In genomic region chr19:58476498-58477015, GRCh38 we compare ENCODE assay signal across 8 cellular contexts. TPM values are rescaled to one million over a fixed set of nuclear protein-coding genes. Genes with fewer than 3 reads are reported as not detected.
DNase-seq lines count a peak whose midpoint lies in the region.

No MANE protein-coding gene starts in this region.

- H3K27me3 ChIP-seq in NT2/D1 (ENCODE audit: insufficient read depth, insufficient read length) (no peaks in the 10 kb centered on the region), mononuclear cell (ENCODE audit: insufficient read depth, low read length) (no peaks in the 10 kb centered on the region)

- H3K4me1 ChIP-seq in NT2/D1 (ENCODE audit: insufficient read depth, insufficient read length) (peaks cover 9% of the 10 kb centered on the region), mononuclear cell (ENCODE audit: insufficient read depth, low read length) (peaks cover 18% of the 10 kb centered on the region)

- H3K4me3 ChIP-seq in NT2/D1 (ENCODE audit: insufficient read length, low read depth) = peak overlapping the region; percentile 74
- H3K4me3 ChIP-seq in mononuclear cell (ENCODE audit: low read length) = peak overlapping the region; percentile 61

- peak overlapping the region; percentile 95 for H3K9ac ChIP-seq in NT2/D1 (ENCODE audit: insufficient read length, low read depth)

- DNase-seq in NCI-H748 (lab: John Stamatoyannopoulos, UW; ENCODE audit: unreplicated experiment) = peak; percentile 55
- no peak for DNase-seq in NCI-H748 treated with DMSO at 0.1 percent for 48 hours (lab: John Stamatoyannopoulos, UW)
- DNase-seq in NT2/D1 (ENCODE audit: low read depth, low spot score) = no peak
- DNase-seq in dermis blood vessel endothelial cell = peak; percentile 12
- DNase-seq in NCI-H2107 treated with DMSO at 0.1 percent for 48 hours (lab: John Stamatoyannopoulos, UW; ENCODE audit: unreplicated experiment) = no peak
- DNase-seq in NCI-H2107 (lab: John Stamatoyannopoulos, UW) = no peak
- no peak for DNase-seq in SKM-1 treated with dmso at 0.1 percent for 144 hours (lab: John Stamatoyannopoulos, UW; ENCODE audit: unreplicated experiment)

- peaks cover 40% of the 10 kb centered on the region for H3K36me3 ChIP-seq in NT2/D1 (ENCODE audit: insufficient read depth, insufficient read length, low read length)

- H3K9me3 ChIP-seq in NT2/D1 (ENCODE audit: insufficient read depth, low read length) = no peaks in the 10 kb centered on the region
- H3K9me3 ChIP-seq in mononuclear cell (ENCODE audit: low read depth, low read length) = no peaks in the 10 kb centered on the region

RNA-seq across cellular contexts. Expression of gene ZNF446, which starts 0.4 kb away (rescaled TPM):
- total RNA-seq in dermis blood vessel endothelial cell (7.1 and 7.6 TPM in 2 replicates), mononuclear cell (5.5 TPM)

RNA-seq across cellular contexts. Expression of gene ZNF324, which starts 9.7 kb away (rescaled TPM):
- total RNA-seq in dermis blood vessel endothelial cell (13.1 and 18.5 TPM in 2 replicates), mononuclear cell (19.2 TPM)

RNA-seq across cellular contexts. Expression of gene ZNF324B, which starts 25.1 kb away (rescaled TPM):
- total RNA-seq in dermis blood vessel endothelial cell (7.8 and 8.2 TPM in 2 replicates), mononuclear cell (3.6 TPM)

RNA-seq across cellular contexts. Expression of gene SLC27A5, which starts 35.2 kb away (rescaled TPM):
- 3.7 and 4.1 TPM in 2 replicates for total RNA-seq in dermis blood vessel endothelial cell
- 1.9 TPM for total RNA-seq in mononuclear cell

RNA-seq across cellular contexts. Expression of gene ZNF132, which starts 36.6 kb away (rescaled TPM):
- total RNA-seq in dermis blood vessel endothelial cell (7.5 and 7.6 TPM in 2 replicates), mononuclear cell (1.9 TPM)

Comparison
In these comparisons a context has a peak if more than half of its experiments do, and no peak if none do; other contexts are left out.
1. DNase-seq: peak in NCI-H748 (single experiment) and dermis blood vessel endothelial cell (single experiment); none in NCI-H748 treated with DMSO at 0.1 percent for 48 hours (single experiment), NT2/D1 (single experiment), NCI-H2107 treated with DMSO at 0.1 percent for 48 hours (single experiment), NCI-H2107 (single experiment) and SKM-1 treated with dmso at 0.1 percent for 144 hours (single experiment).